10 cellular contexts compared by ENCODE assay signal in genomic region chr1:12480031-12480430, GRCh38.
DNase-seq lines count a peak whose midpoint lies in the region; ATAC-seq and TF ChIP-seq lines count a peak whose summit lies in the region.
"Had no signal": no experiment of that assay in that cellular context is flagged by ENCODE, and none has a peak within 500 bp of the region (broad histone marks: within the 10 kb centered on the region; RNA-seq: fewer than 3 reads in every experiment).

No MANE protein-coding gene starts in this region.

- H3K36me3 Mint-ChIP-seq in activated naive CD4-positive, alpha-beta T cell treated with anti-CD3 and anti-CD28 coated beads for 36 hours (ENCODE audit: low read depth) = peaks cover 9% of the 10 kb centered on the region
- H3K36me3 Mint-ChIP-seq in activated naive CD4-positive, alpha-beta T cell treated with anti-CD3 and anti-CD28 coated beads, Interleukin-2, amount 50 U/mL, for 72 hours = peaks cover 23 to 36% of the 10 kb centered on the region in 2 donors
- peaks cover 46% of the 10 kb centered on the region for H3K36me3 Mint-ChIP-seq in activated naive CD8-positive, alpha-beta T cell treated with anti-CD3 and anti-CD28 coated beads, Interleukin-2, amount 50 U/mL, for 24 hours (ENCODE audit: low read depth)

- no peak for TF ChIP-seq CTCF in lower lobe of right lung (IDR thresholded peaks at IDR 0.05)

- intact Hi-C loops in activated naive CD4-positive, alpha-beta T cell treated with anti-CD3 and anti-CD28 coated beads for 36 hours (cut with micrococcal nuclease) = no loop called here
- intact Hi-C loops in lower lobe of right lung (cut with DNase I) (no loop called here), sciatic nerve (cut with DNase I) (no loop called here)

- H3K4me1 Mint-ChIP-seq in activated naive CD4-positive, alpha-beta T cell treated with anti-CD3 and anti-CD28 coated beads for 36 hours (ENCODE audit: low read depth) = peaks cover 73% of the 10 kb centered on the region
- peaks cover 73% of the 10 kb centered on the region for H3K4me1 Mint-ChIP-seq in activated naive CD8-positive, alpha-beta T cell treated with anti-CD3 and anti-CD28 coated beads, Interleukin-2, amount 50 U/mL, for 24 hours

- H3K9me3 Mint-ChIP-seq in activated naive CD4-positive, alpha-beta T cell treated with anti-CD3 and anti-CD28 coated beads for 36 hours = no peaks in the 10 kb centered on the region
- no peaks in the 10 kb centered on the region for H3K9me3 Mint-ChIP-seq in activated naive CD4-positive, alpha-beta T cell treated with anti-CD3 and anti-CD28 coated beads, Interleukin-2, amount 50 U/mL, for 72 hours
- no peaks in the 10 kb centered on the region for H3K9me3 Mint-ChIP-seq in activated naive CD8-positive, alpha-beta T cell treated with anti-CD3 and anti-CD28 coated beads, Interleukin-2, amount 50 U/mL, for 24 hours

- H3K36me3 ChIP-seq in lower lobe of right lung = no peaks in the 10 kb centered on the region
- peaks cover 7% of the 10 kb centered on the region for H3K36me3 ChIP-seq in thymus (ENCODE audit: control insufficient read depth, insufficient read depth)

- H3K27ac ChIP-seq in lower lobe of right lung = peak overlapping the region; percentile 42
- peak overlapping the region; percentile 91 for H3K27ac ChIP-seq in thymus (ENCODE audit: low read depth)

- no peak overlapping the region for H3K4me3 ChIP-seq in lower lobe of right lung
- no peak overlapping the region for H3K4me3 ChIP-seq in thymus (ENCODE audit: low read length)

- no peak for ATAC-seq in activated naive CD4-positive, alpha-beta T cell treated with anti-CD3 and anti-CD28 coated beads, Interleukin-2, amount 50 U/mL, for 72 hours
- ATAC-seq in activated naive CD8-positive, alpha-beta T cell treated with anti-CD3 and anti-CD28 coated beads, Interleukin-2, amount 50 U/mL, for 24 hours = no peak
- ATAC-seq in lower lobe of right lung (no peak), sciatic nerve (no peak), HG02938 (IDR thresholded peaks at IDR 0.05; ENCODE audit: unreplicated experiment) (no peak)

- H3K9me3 ChIP-seq in lower lobe of right lung (no peaks in the 10 kb centered on the region), thymus (ENCODE audit: control insufficient read depth) (no peaks in the 10 kb centered on the region)

- peak overlapping the region; percentile 86 for H3K27ac Mint-ChIP-seq in activated naive CD4-positive, alpha-beta T cell treated with anti-CD3 and anti-CD28 coated beads for 36 hours
- H3K27ac Mint-ChIP-seq in activated naive CD4-positive, alpha-beta T cell treated with anti-CD3 and anti-CD28 coated beads, Interleukin-2, amount 50 U/mL, for 72 hours = peak overlapping the region in 1 of 2 donors; percentile 9
- peak overlapping the region; percentile 83 for H3K27ac Mint-ChIP-seq in activated naive CD8-positive, alpha-beta T cell treated with anti-CD3 and anti-CD28 coated beads, Interleukin-2, amount 50 U/mL, for 24 hours

- WGBS in thymus = 72% methylated on average over 3 of the region's 3 CpGs

- no peak for DNase-seq in activated naive CD4-positive, alpha-beta T cell treated with anti-CD3 and anti-CD28 coated beads for 36 hours
- DNase-seq in activated naive CD4-positive, alpha-beta T cell treated with anti-CD3 and anti-CD28 coated beads, Interleukin-2, amount 50 U/mL, for 72 hours (ENCODE audit: low spot score in 2 of 2) = no peak
- no peak for DNase-seq in activated naive CD8-positive, alpha-beta T cell treated with anti-CD3 and anti-CD28 coated beads, Interleukin-2, amount 50 U/mL, for 24 hours
- DNase-seq in lower lobe of right lung = no peak
- DNase-seq in sciatic nerve (ENCODE audit: low spot score) = no peak
- no peak for DNase-seq in MV-4-11 (lab: John Stamatoyannopoulos, UW)
- DNase-seq: left colon, NCI-H524 had no signal

- H3K4me3 Mint-ChIP-seq in activated naive CD4-positive, alpha-beta T cell treated with anti-CD3 and anti-CD28 coated beads for 36 hours = no peak overlapping the region
- no peak overlapping the region for H3K4me3 Mint-ChIP-seq in activated naive CD8-positive, alpha-beta T cell treated with anti-CD3 and anti-CD28 coated beads, Interleukin-2, amount 50 U/mL, for 24 hours

- no peaks in the 10 kb centered on the region for H3K27me3 Mint-ChIP-seq in activated naive CD4-positive, alpha-beta T cell treated with anti-CD3 and anti-CD28 coated beads for 36 hours (ENCODE audit: low read depth)
- H3K27me3 Mint-ChIP-seq in activated naive CD8-positive, alpha-beta T cell treated with anti-CD3 and anti-CD28 coated beads, Interleukin-2, amount 50 U/mL, for 24 hours = no peaks in the 10 kb centered on the region

- CTCF ChIA-PET in activated naive CD4-positive, alpha-beta T cell treated with anti-CD3 and anti-CD28 coated beads for 36 hours (lab: Charles Lee) = interaction anchor here (1.0 kb wide), 1 partner anchor 118 kb away, joined by 4 read pairs; no protein-coding TSS in a partner anchor

- H3K27me3 ChIP-seq in lower lobe of right lung (ENCODE audit: low read depth) (no peaks in the 10 kb centered on the region), thymus (ENCODE audit: control insufficient read depth, insufficient read depth) (no peaks in the 10 kb centered on the region)

- H3K4me1 ChIP-seq in lower lobe of right lung = peaks cover 70% of the 10 kb centered on the region
- H3K4me1 ChIP-seq in thymus (ENCODE audit: control insufficient read depth, insufficient read depth, low read length) = peaks cover 67% of the 10 kb centered on the region
